Comparison of ENCODE assay signal across 8 cellular contexts in the genomic region with DNA sequence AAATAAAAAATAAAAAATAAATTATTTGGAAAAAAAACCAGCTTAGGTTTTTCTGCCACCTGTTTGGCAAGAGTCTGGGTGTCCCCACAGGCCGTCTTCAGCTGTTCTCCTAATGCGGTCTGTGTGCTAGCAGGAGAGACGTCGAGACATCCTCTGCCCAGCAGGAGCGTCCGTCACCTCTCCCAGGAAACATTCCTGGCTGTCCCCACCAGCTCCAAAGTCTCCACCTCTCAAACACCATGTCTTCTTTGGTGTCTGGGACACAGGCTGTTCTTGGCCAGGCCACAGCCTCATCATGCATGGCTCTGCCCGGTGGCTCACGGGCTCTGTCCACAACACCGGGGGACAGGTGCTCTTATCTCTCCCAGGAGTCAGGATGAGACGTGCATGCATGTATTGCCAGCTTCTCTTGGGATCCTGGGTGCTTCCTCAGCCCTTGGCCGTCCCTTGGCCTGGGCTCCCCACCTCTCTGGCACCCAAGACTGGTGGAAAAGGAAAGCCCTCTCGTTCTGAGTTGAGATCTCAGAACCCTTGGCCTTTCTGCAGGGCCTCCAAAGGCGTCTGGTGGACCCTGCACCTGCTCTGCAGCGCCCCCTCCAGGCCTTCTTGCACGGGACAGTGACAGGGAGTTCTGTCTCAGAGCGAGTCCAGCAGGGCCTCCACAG.
A peak's percentile ranks its signal among the peaks of the same experiment; 100 is the strongest.
DNase-seq lines count a peak whose midpoint lies in the region; FAIRE-seq and TF ChIP-seq lines count a peak whose summit lies in the region.

No MANE protein-coding gene starts in this region.

- CTCF ChIA-PET in PC-9 (lab: Charles Lee) = interaction anchor here (0.6 kb wide), 1 partner anchor 44 kb away, joined by 3 read pairs; no protein-coding TSS in a partner anchor

- no peak overlapping the region for H3K4me2 ChIP-seq in PC-9
- no peak overlapping the region for H3K4me2 ChIP-seq in neural cell (ENCODE audit: low read length)

- no peaks in the 10 kb centered on the region for H3K36me3 ChIP-seq in left ventricle myocardium inferior
- H3K36me3 ChIP-seq in right atrium auricular region = no peaks in the 10 kb centered on the region
- H3K36me3 ChIP-seq in PC-9 (ENCODE audit: low read depth) = no peaks in the 10 kb centered on the region
- H3K36me3 ChIP-seq in bronchial epithelial cell (ENCODE audit: control insufficient read depth, insufficient read depth, low read length) = no peaks in the 10 kb centered on the region
- no peaks in the 10 kb centered on the region for H3K36me3 ChIP-seq in neural cell (ENCODE audit: insufficient read depth, low read length)
- no peaks in the 10 kb centered on the region for H3K36me3 ChIP-seq in uterus

- no peaks in the 10 kb centered on the region for H3K9me3 ChIP-seq in left ventricle myocardium inferior (replicated peaks)
- H3K9me3 ChIP-seq in right atrium auricular region = no peaks in the 10 kb centered on the region
- H3K9me3 ChIP-seq in PC-9 (ENCODE audit: insufficient read depth, low read depth) = no peaks in the 10 kb centered on the region
- H3K9me3 ChIP-seq in neural cell (ENCODE audit: low read length) = no peaks in the 10 kb centered on the region
- H3K9me3 ChIP-seq in uterus = no peaks in the 10 kb centered on the region

- TF ChIP-seq EP300 in neural cell (conservative IDR thresholded peaks at IDR 0.05; ENCODE audit: poor library complexity, severe bottlenecking) = no peak

- no peak overlapping the region for H3K27ac ChIP-seq in left ventricle myocardium inferior (replicated peaks)
- H3K27ac ChIP-seq in right atrium auricular region = no peak overlapping the region
- H3K27ac ChIP-seq in PC-9 = no peak overlapping the region
- no peak overlapping the region for H3K27ac ChIP-seq in neural cell (ENCODE audit: low read length)
- no peak overlapping the region for H3K27ac ChIP-seq in uterus

- peaks cover 98% of the 10 kb centered on the region for H3K27me3 ChIP-seq in left ventricle myocardium inferior (ENCODE audit: low read depth)
- H3K27me3 ChIP-seq in right atrium auricular region = no peaks in the 10 kb centered on the region
- no peaks in the 10 kb centered on the region for H3K27me3 ChIP-seq in PC-9 (ENCODE audit: insufficient read depth, low read depth)
- peaks cover 11% of the 10 kb centered on the region for H3K27me3 ChIP-seq in bronchial epithelial cell (ENCODE audit: control insufficient read depth, insufficient read depth, low read length)
- no peaks in the 10 kb centered on the region for H3K27me3 ChIP-seq in neural cell (ENCODE audit: insufficient read depth, low read depth, low read length)
- peaks cover 7 to 23% of the 10 kb centered on the region in 2 donors for H3K27me3 ChIP-seq in uterus

- DNase-seq in left ventricle myocardium inferior = no peak
- DNase-seq in right atrium auricular region (ENCODE audit: low spot score) = no peak
- DNase-seq in PC-9 = peak in 1 of 2 experiments; percentile 36
- DNase-seq in bronchial epithelial cell (ENCODE audit: low read depth) = no peak
- DNase-seq in occipital lobe (lab: John Stamatoyannopoulos, UW) = no peak
- no peak for DNase-seq in uterus
- DNase-seq in RCC 7860 (ENCODE audit: low spot score) = no peak

- H3K79me2 ChIP-seq in PC-9 (ENCODE audit: low read depth) = no peaks in the 10 kb centered on the region
- no peaks in the 10 kb centered on the region for H3K79me2 ChIP-seq in neural cell (replicated peaks; ENCODE audit: insufficient read depth, low read length)

- TF ChIP-seq POLR2A in uterus (IDR thresholded peaks at IDR 0.05) = no peak

- no TSS peak for BruUV-seq in PC-9 (replicated peaks; lab: Mats Ljungman, UMichigan)

- H3K4me3 ChIP-seq in left ventricle myocardium inferior (no peak overlapping the region), right atrium auricular region (no peak overlapping the region), PC-9 (no peak overlapping the region), bronchial epithelial cell (ENCODE audit: low read depth, low read length) (no peak overlapping the region), neural cell (ENCODE audit: low read length) (no peak overlapping the region), uterus (no peak overlapping the region)

- H3F3A ChIP-seq in PC-9 (ENCODE audit: insufficient read depth, low read depth) (no peaks in the 10 kb centered on the region), neural cell (ENCODE audit: insufficient read depth, low read length, poor library complexity, severe bottlenecking) (no peaks in the 10 kb centered on the region)

- H3K4me1 ChIP-seq in left ventricle myocardium inferior (peaks cover 19% of the 10 kb centered on the region), right atrium auricular region (peaks cover 0 to 19% of the 10 kb centered on the region in 2 donors), PC-9 (replicated peaks; ENCODE audit: insufficient read depth) (peaks cover 8% of the 10 kb centered on the region), uterus (peaks cover 0 to 9% of the 10 kb centered on the region in 2 donors)

- intact Hi-C loops in left ventricle myocardium inferior (cut with micrococcal nuclease) (no loop called here), PC-9 (cut with micrococcal nuclease; ENCODE audit: unreplicated experiment) (no loop called here), uterus (cut with DNase I; ENCODE audit: low total_unique reads) (no loop called here)

- no peak for TF ChIP-seq RAD21 in neural cell (conservative IDR thresholded peaks at IDR 0.05)

- H3K9ac ChIP-seq in neural cell (ENCODE audit: low read length) = no peak overlapping the region

- H2AFZ ChIP-seq in PC-9 (no peak overlapping the region), neural cell (ENCODE audit: low read depth, low read length) (no peak overlapping the region)

- FAIRE-seq in bronchial epithelial cell (lab: Jason Lieb, UNC) (no peak), RCC 7860 (lab: Jason Lieb, UNC) (no peak)

- TF ChIP-seq CTCF in left ventricle myocardium inferior (IDR thresholded peaks at IDR 0.05; ENCODE audit: borderline replicate concordance) (peak; percentile 36), right atrium auricular region (IDR thresholded peaks at IDR 0.05) (peak in 1 of 2 donors; percentile 27), PC-9 (conservative IDR thresholded peaks at IDR 0.05) (peak; percentile 65), bronchial epithelial cell (IDR thresholded peaks at IDR 0.05; ENCODE audit: insufficient read depth, low read length, severe bottlenecking) (peak; percentile 42), neural cell (IDR thresholded peaks at IDR 0.05; ENCODE audit: poor library complexity, severe bottlenecking) (peak; percentile 39), uterus (IDR thresholded peaks at IDR 0.05) (no peak)

- H4K20me1 ChIP-seq in PC-9 (ENCODE audit: insufficient read depth) (no peaks in the 10 kb centered on the region), neural cell (ENCODE audit: insufficient read depth) (no peaks in the 10 kb centered on the region)

- POLR2A ChIA-PET in PC-9 (lab: Charles Lee; ENCODE audit: unreplicated experiment) = no interaction called here

- H3K9me2 ChIP-seq in PC-9 (ENCODE audit: insufficient read depth) = no peaks in the 10 kb centered on the region
- no peaks in the 10 kb centered on the region for H3K9me2 ChIP-seq in neural cell (ENCODE audit: insufficient read depth, low read length)

TF ChIP-seq in neural cell, 6 proteins besides CTCF, POLR2A, EP300 and RAD21:
- TF ChIP-seq TAF1 (IDR thresholded peaks at IDR 0.05; ENCODE audit: low read depth) = no peak
- TF ChIP-seq, protein P1, sequence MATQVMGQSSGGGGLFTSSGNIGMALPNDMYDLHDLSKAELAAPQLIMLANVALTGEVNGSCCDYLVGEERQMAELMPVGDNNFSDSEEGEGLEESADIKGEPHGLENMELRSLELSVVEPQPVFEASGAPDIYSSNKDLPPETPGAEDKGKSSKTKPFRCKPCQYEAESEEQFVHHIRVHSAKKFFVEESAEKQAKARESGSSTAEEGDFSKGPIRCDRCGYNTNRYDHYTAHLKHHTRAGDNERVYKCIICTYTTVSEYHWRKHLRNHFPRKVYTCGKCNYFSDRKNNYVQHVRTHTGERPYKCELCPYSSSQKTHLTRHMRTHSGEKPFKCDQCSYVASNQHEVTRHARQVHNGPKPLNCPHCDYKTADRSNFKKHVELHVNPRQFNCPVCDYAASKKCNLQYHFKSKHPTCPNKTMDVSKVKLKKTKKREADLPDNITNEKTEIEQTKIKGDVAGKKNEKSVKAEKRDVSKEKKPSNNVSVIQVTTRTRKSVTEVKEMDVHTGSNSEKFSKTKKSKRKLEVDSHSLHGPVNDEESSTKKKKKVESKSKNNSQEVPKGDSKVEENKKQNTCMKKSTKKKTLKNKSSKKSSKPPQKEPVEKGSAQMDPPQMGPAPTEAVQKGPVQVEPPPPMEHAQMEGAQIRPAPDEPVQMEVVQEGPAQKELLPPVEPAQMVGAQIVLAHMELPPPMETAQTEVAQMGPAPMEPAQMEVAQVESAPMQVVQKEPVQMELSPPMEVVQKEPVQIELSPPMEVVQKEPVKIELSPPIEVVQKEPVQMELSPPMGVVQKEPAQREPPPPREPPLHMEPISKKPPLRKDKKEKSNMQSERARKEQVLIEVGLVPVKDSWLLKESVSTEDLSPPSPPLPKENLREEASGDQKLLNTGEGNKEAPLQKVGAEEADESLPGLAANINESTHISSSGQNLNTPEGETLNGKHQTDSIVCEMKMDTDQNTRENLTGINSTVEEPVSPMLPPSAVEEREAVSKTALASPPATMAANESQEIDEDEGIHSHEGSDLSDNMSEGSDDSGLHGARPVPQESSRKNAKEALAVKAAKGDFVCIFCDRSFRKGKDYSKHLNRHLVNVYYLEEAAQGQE (IDR thresholded peaks at IDR 0.05; ENCODE audit: borderline replicate concordance) = no peak
- TF ChIP-seq EZH2 (IDR thresholded peaks at IDR 0.05; ENCODE audit: borderline replicate concordance, insufficient read depth, low read length, poor library complexity, severe bottlenecking) = no peak
- TF ChIP-seq MXI1 (conservative IDR thresholded peaks at IDR 0.05; ENCODE audit: poor library complexity, severe bottlenecking) = no peak
- TF ChIP-seq POLR2AphosphoS5 (IDR thresholded peaks at IDR 0.05) = no peak
- TF ChIP-seq SMC3 (conservative IDR thresholded peaks at IDR 0.05; ENCODE audit: poor library complexity) = no peak

Comparison
In these comparisons a context has a peak if more than half of its experiments do, and no peak if none do; other contexts are left out.
1. CTCF ChIP-seq: peak in left ventricle myocardium inferior (single experiment), PC-9 (single experiment), bronchial epithelial cell (single experiment) and neural cell (single experiment); none in uterus (0 of 4).